22 cellular contexts compared by ENCODE assay signal in the genomic region with DNA sequence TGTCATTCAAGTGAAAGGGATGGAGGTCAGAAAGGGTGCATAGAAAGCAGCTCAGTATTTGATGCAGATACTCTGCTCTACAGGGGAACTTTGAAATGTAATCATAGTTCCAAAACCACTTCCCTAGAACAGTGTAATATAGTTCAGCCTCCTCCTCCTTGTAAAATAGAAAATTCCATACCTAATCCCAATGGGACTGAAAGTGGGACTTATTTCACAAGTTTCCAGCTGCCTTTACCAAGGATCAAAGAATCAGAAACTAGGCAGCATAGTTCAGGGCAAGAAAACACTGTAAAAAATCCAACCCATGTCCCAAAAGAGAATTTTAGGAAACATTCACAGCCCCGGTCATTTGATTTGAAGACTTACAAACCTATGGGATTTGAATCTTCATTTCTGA. TPM values are rescaled to one million over a fixed set of nuclear protein-coding genes. Genes with fewer than 3 reads are reported as not detected.
DNase-seq lines count a peak whose midpoint lies in the region; ATAC-seq and TF ChIP-seq lines count a peak whose summit lies in the region.
"Had no signal": no experiment of that assay in that cellular context is flagged by ENCODE, and none has a peak within 500 bp of the region (broad histone marks: within the 10 kb centered on the region; RNA-seq: fewer than 3 reads in every experiment).

No MANE protein-coding gene starts in this region.

- H3K9me3 ChIP-seq in RWPE2 (ENCODE audit: severe bottlenecking) (peaks cover 2% of the 10 kb centered on the region), left lung (no peaks in the 10 kb centered on the region)

- ATAC-seq in RWPE2 (ENCODE audit: low read depth) (no peak), HG02852 (IDR thresholded peaks at IDR 0.05; ENCODE audit: unreplicated experiment) (no peak), left lung (no peak)

- TF ChIP-seq CTCF in RWPE2 (IDR thresholded peaks at IDR 0.05; ENCODE audit: poor library complexity, severe bottlenecking) (no peak), left lung (IDR thresholded peaks at IDR 0.05) (no peak)

- H3K36me3 ChIP-seq in ACC112 (ENCODE audit: insufficient read depth, low read length): peaks cover 40% of the 10 kb centered on the region
- H3K36me3 ChIP-seq in RWPE2 (ENCODE audit: low read depth): peaks cover 49% of the 10 kb centered on the region
- H3K36me3 ChIP-seq in left lung: peaks cover 3 to 48% of the 10 kb centered on the region in 2 donors

- H3K4me1 ChIP-seq in ACC112 (ENCODE audit: control insufficient read depth, insufficient read depth, low read length, unreplicated experiment) (peaks cover 45% of the 10 kb centered on the region), RWPE2 (ENCODE audit: insufficient read depth, poor library complexity, severe bottlenecking) (peaks cover 10% of the 10 kb centered on the region), left lung (no peaks in the 10 kb centered on the region)

- intact Hi-C loops in left lung (cut with DNase I): no loop called here

- H3K79me2 ChIP-seq in ACC112 (ENCODE audit: control insufficient read depth, insufficient read depth, low read length, unreplicated experiment): no peaks in the 10 kb centered on the region

- H3K27ac ChIP-seq in ACC112 (ENCODE audit: low read depth, low read length) (peak overlapping the region; percentile 16; the same call in 1 of the 2 replicates), RWPE2 (ENCODE audit: poor library complexity, severe bottlenecking) (peak overlapping the region; percentile 89), left lung (no peak overlapping the region)
- H3K27ac ChIP-seq: 22Rv1, PC-9 had no signal

- DNase-seq in RWPE2 (ENCODE audit: low spot score) (no peak), fibroblast of gingiva (ENCODE audit: low read depth) (peak; percentile 42), skeletal muscle cell (ENCODE audit: low read depth) (peak; percentile 25), left lung (no peak), medulla oblongata (ENCODE audit: extremely low spot score) (no peak)
- DNase-seq: ACHN, DMS153, KG1, MM.1S, NCI-H1048, NCI-H1417, NCI-H1694, NCI-H2029 treated with DMSO at 0.1 percent for 48 hours, NCI-H446 treated with DMSO at 0.1 percent for 48 hours, NCI-H526, NCI-H82, PC-9, SHP77 had no signal

- H3K27me3 ChIP-seq in ACC112 (ENCODE audit: insufficient read depth, low read length) (no peaks in the 10 kb centered on the region), RWPE2 (ENCODE audit: insufficient read depth, poor library complexity, severe bottlenecking) (no peaks in the 10 kb centered on the region), left lung (no peaks in the 10 kb centered on the region)

- H2AFZ ChIP-seq in ACC112 (ENCODE audit: low read length, unreplicated experiment): no peak overlapping the region
- H2AFZ ChIP-seq: PC-9 had no signal

- H3K4me3 ChIP-seq in ACC112 (ENCODE audit: low read depth, low read length) (no peak overlapping the region), RWPE2 (ENCODE audit: severe bottlenecking) (no peak overlapping the region), skeletal muscle cell (ENCODE audit: low read depth, low read length) (no peak overlapping the region), left lung (no peak overlapping the region)
- H3K4me3 ChIP-seq: PC-9 had no signal

RNA-seq across cellular contexts. Expression of gene TMCO2, which starts 8.1 kb away (rescaled TPM):
- under 1 TPM in 1 of 2 donors, not detected in 1; 0.55 TPM for total RNA-seq in left lung
- total RNA-seq: PC-9, RPMI7951 had no signal

RNA-seq across cellular contexts. Expression of gene ZMPSTE24, which starts 18.4 kb away (rescaled TPM):
- 10 to 100 TPM; 54.5 to 57.2 TPM for total RNA-seq in left lung

Comparison
In these comparisons a context has a peak if more than half of its experiments do, and no peak if none do; other contexts are left out.
1. H3K27ac ChIP-seq: peak in ACC112 (single experiment) and RWPE2 (single experiment); none in left lung (0 of 2).
2. DNase-seq: peak in fibroblast of gingiva (single experiment) and skeletal muscle cell (single experiment); none in RWPE2 (single experiment), left lung (0 of 2) and medulla oblongata (single experiment).